In genomic region chr20:4601630-4602296, GRCh38 we compare ENCODE assay signal across 13 cellular contexts.
DNase-seq lines count a peak whose midpoint lies in the region; ATAC-seq and TF ChIP-seq lines count a peak whose summit lies in the region.
"Had no signal": no experiment of that assay in that cellular context is flagged by ENCODE, and none has a peak within 500 bp of the region (broad histone marks: within the 10 kb centered on the region; RNA-seq: fewer than 3 reads in every experiment).

No MANE protein-coding gene starts in this region.

- no peaks in the 10 kb centered on the region for H3K36me3 ChIP-seq in RWPE2 (ENCODE audit: low read depth)
- no peaks in the 10 kb centered on the region for H3K36me3 ChIP-seq in skeletal muscle satellite cell (ENCODE audit: insufficient read depth, low read length)
- no peaks in the 10 kb centered on the region for H3K36me3 ChIP-seq in H7 (replicated peaks; ENCODE audit: control insufficient read depth, insufficient read depth, low read length)

- peak overlapping the region; percentile 34 for H3K27ac Mint-ChIP-seq in HFFc6
- H3K27ac Mint-ChIP-seq in naive thymus-derived CD8-positive, alpha-beta T cell, result no peak overlapping the region
- H3K27ac Mint-ChIP-seq: activated naive CD8-positive, alpha-beta T cell had no signal

- H3K4me1 ChIP-seq in RWPE2 (ENCODE audit: insufficient read depth, poor library complexity, severe bottlenecking) (peaks cover 30% of the 10 kb centered on the region), skeletal muscle satellite cell (ENCODE audit: control insufficient read depth, insufficient read depth, low read length) (peaks cover 19% of the 10 kb centered on the region)

- H3K9me3 ChIP-seq in RWPE2 (ENCODE audit: severe bottlenecking) (no peaks in the 10 kb centered on the region), skeletal muscle satellite cell (replicated peaks; ENCODE audit: low read length) (no peaks in the 10 kb centered on the region)

- ATAC-seq in RWPE2 (ENCODE audit: low read depth), result peak; percentile 83
- ATAC-seq in HG03135 (IDR thresholded peaks at IDR 0.05; ENCODE audit: unreplicated experiment), result no peak
- ATAC-seq in naive thymus-derived CD8-positive, alpha-beta T cell, result no peak
- ATAC-seq: stimulated activated naive CD8-positive, alpha-beta T cell treated with anti-CD3 and anti-CD28 coated beads, Interleukin-15, Interleukin-2, amounts not matched to agents 100 U/mL and 50 U/mL, for 24 hours had no signal

- H3K4me3 ChIP-seq in RWPE2 (ENCODE audit: severe bottlenecking) (no peak overlapping the region), skeletal muscle satellite cell (ENCODE audit: low read length) (no peak overlapping the region), H7 (ENCODE audit: insufficient read depth, low read depth, low read length) (no peak overlapping the region)
- H3K4me3 ChIP-seq: hepatocyte had no signal

- peak overlapping the region; percentile 41 for H3K4me2 ChIP-seq in skeletal muscle satellite cell (ENCODE audit: low read length)
- H3K4me2 ChIP-seq: hepatocyte had no signal

- H3K36me3 Mint-ChIP-seq in HFFc6 (ENCODE audit: low read depth), result no peaks in the 10 kb centered on the region
- no peaks in the 10 kb centered on the region for H3K36me3 Mint-ChIP-seq in naive thymus-derived CD8-positive, alpha-beta T cell
- H3K36me3 Mint-ChIP-seq: activated naive CD8-positive, alpha-beta T cell had no signal

- peak overlapping the region; percentile 5; the same call in 1 of the 2 replicates for H3K4me3 Mint-ChIP-seq in HFFc6
- H3K4me3 Mint-ChIP-seq in naive thymus-derived CD8-positive, alpha-beta T cell, result no peak overlapping the region
- H3K4me3 Mint-ChIP-seq: activated naive CD8-positive, alpha-beta T cell had no signal

- no peak for TF ChIP-seq CTCF in HFFc6 (IDR thresholded peaks at IDR 0.05)
- no peak for TF ChIP-seq CTCF in RWPE2 (IDR thresholded peaks at IDR 0.05; ENCODE audit: poor library complexity, severe bottlenecking)

- H3K9me3 Mint-ChIP-seq in HFFc6, result no peaks in the 10 kb centered on the region
- no peaks in the 10 kb centered on the region for H3K9me3 Mint-ChIP-seq in naive thymus-derived CD8-positive, alpha-beta T cell

- H3K4me1 Mint-ChIP-seq in HFFc6 (ENCODE audit: low read depth), result peaks cover 61% of the 10 kb centered on the region
- H3K4me1 Mint-ChIP-seq in naive thymus-derived CD8-positive, alpha-beta T cell, result no peaks in the 10 kb centered on the region

- DNase-seq in HFFc6 (no peak), RWPE2 (ENCODE audit: low spot score) (peak; percentile 91), cardiac septum (ENCODE audit: low spot score) (peak; percentile 90), H7 (no peak)
- DNase-seq in central memory CD4-positive, alpha-beta T cell, result no peak
- no peak for DNase-seq in naive thymus-derived CD8-positive, alpha-beta T cell
- DNase-seq: Karpas-422; retina; stimulated activated naive CD8-positive, alpha-beta T cell treated with anti-CD3 and anti-CD28 coated beads, Interleukin-15, Interleukin-2, amounts not matched to agents 100 U/mL and 50 U/mL, for 24 hours had no signal

- H3K9ac ChIP-seq in skeletal muscle satellite cell (ENCODE audit: low read depth, low read length), result no peak overlapping the region

- intact Hi-C loops in cardiac septum (cut with DNase I), result no loop called here

- H3K27me3 ChIP-seq in RWPE2 (ENCODE audit: insufficient read depth, poor library complexity, severe bottlenecking) (no peaks in the 10 kb centered on the region), skeletal muscle satellite cell (ENCODE audit: control insufficient read depth, insufficient read depth, low read length) (peaks cover 54% of the 10 kb centered on the region), H7 (ENCODE audit: control insufficient read depth, insufficient read depth, low read length) (no peaks in the 10 kb centered on the region)
- H3K27me3 ChIP-seq: hepatocyte had no signal

- no peaks in the 10 kb centered on the region; the same call in 1 of the 2 replicates for H3K27me3 Mint-ChIP-seq in HFFc6 (ENCODE audit: insufficient read depth)
- peaks cover 12 to 42% (median 17%) of the 10 kb centered on the region in 5 donors for H3K27me3 Mint-ChIP-seq in naive thymus-derived CD8-positive, alpha-beta T cell

- POLR2A ChIA-PET in naive thymus-derived CD8-positive, alpha-beta T cell (lab: Charles Lee), result no interaction called here

- peak overlapping the region; percentile 87 for H3K27ac ChIP-seq in RWPE2 (ENCODE audit: poor library complexity, severe bottlenecking)
- H3K27ac ChIP-seq: hepatocyte had no signal

Comparison
In these comparisons a context has a peak if more than half of its experiments do, and no peak if none do; other contexts are left out.
1. DNase-seq: peak in RWPE2 (single experiment) and cardiac septum (single experiment); none in HFFc6 (single experiment), central memory CD4-positive, alpha-beta T cell (single experiment), naive thymus-derived CD8-positive, alpha-beta T cell (0 of 10) and H7 (single experiment).